1 cellular context compared by ENCODE assay signal in genomic region chr9:113858282-113858681, GRCh38.
TF ChIP-seq lines count a peak whose summit lies in the region.

No MANE protein-coding gene starts in this region.

TF ChIP-seq in GM12878, 131 proteins besides CTCF, POLR2A, EP300 and RAD21 (continued from another document):
- TF ChIP-seq ATF2 (IDR thresholded peaks at IDR 0.05; ENCODE audit: low read length) = no peak
